Comparison of ENCODE assay signal across 3 cellular contexts in the genomic region with DNA sequence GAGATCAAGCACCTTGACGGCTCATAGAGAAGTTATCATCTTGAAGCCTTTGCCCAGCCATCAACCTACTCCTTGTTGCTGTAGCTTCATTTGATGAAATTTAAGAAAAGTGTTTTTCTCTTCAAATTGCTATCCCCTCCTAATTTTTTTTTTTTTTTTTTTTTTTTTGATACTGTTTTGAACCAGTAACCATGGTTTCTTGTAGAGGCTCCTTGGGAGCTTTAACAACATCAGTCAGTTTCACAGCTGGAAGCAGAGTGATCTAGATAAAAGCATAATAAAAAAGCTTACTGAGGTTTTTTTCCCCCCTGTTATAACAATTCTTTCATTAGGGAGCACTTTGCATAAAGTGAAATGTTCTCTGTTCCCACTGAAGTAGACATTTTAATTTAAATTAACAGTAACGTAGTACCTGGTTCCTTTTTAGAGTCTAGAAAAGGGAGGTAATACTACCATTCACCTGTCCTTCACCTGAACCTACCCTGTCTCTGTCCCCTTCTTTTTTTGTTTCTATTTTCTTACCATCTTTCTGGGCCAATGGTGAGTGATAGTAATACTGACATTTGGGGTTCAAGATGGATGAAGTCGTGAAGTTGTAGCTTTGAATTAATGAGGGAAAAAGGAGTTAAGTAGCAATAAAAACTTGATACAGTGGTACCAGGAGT.
A peak's percentile ranks its signal among the peaks of the same experiment; 100 is the strongest.
TF ChIP-seq lines count a peak whose summit lies in the region.

No MANE protein-coding gene starts in this region.

TF ChIP-seq in GM23338, 12 proteins besides CTCF, POLR2A, EP300 and RAD21:
- no peak for TF ChIP-seq ZNF331 (CRISPR knock-in tag; IDR thresholded peaks at IDR 0.05; ENCODE audit: low read depth)
- no peak for TF ChIP-seq JUNB (IDR thresholded peaks at IDR 0.05; ENCODE audit: unreplicated experiment)
- no peak for TF ChIP-seq EZH2phosphoT487 (IDR thresholded peaks at IDR 0.05; ENCODE audit: unreplicated experiment)

TF ChIP-seq in HEK293T, 16 proteins besides CTCF, POLR2A, EP300 and RAD21:
- TF ChIP-seq ZNF384 (IDR thresholded peaks at IDR 0.05) (peak; percentile 88), FOXA1 (IDR thresholded peaks at IDR 0.05) (no peak)

TF ChIP-seq in H1, 55 proteins besides CTCF, POLR2A, EP300 and RAD21:
- TF ChIP-seq CEBPB (IDR thresholded peaks at IDR 0.05; ENCODE audit: low read depth, low read length): no peak
- TF ChIP-seq SP1 (IDR thresholded peaks at IDR 0.05; ENCODE audit: low read depth, low read length): 0 out of 2 replicates have a peak, but pooled peaks have one; percentile 28
- peak; percentile 61 for TF ChIP-seq NANOG (IDR thresholded peaks at IDR 0.05; ENCODE audit: insufficient read depth, low read depth, low read length, poor library complexity, severe bottlenecking)
- no peak for TF ChIP-seq POLR2AphosphoS5 (IDR thresholded peaks at IDR 0.05; ENCODE audit: low read depth, low read length)
- TF ChIP-seq KDM4A (IDR thresholded peaks at IDR 0.05; ENCODE audit: low read depth, low read length, severe bottlenecking): no peak
- TF ChIP-seq TCF12 (IDR thresholded peaks at IDR 0.05; ENCODE audit: low read depth, low read length): no peak
- TF ChIP-seq MAFK (IDR thresholded peaks at IDR 0.05; ENCODE audit: low read depth, low read length): no peak
- TF ChIP-seq BRCA1 (IDR thresholded peaks at IDR 0.05; ENCODE audit: low read depth, low read length): no peak
- TF ChIP-seq NRF1 (IDR thresholded peaks at IDR 0.05; ENCODE audit: low read depth, low read length): no peak
- TF ChIP-seq CBX5 (IDR thresholded peaks at IDR 0.05; ENCODE audit: low read depth, low read length): no peak
- TF ChIP-seq SIN3A (conservative IDR thresholded peaks at IDR 0.05 in 1 of 2, IDR thresholded peaks at IDR 0.05 in 1 of 2; ENCODE audit: low read depth in 1 of 2, low read length in 2 of 2): no peak
- no peak for TF ChIP-seq HDAC2 (IDR thresholded peaks at IDR 0.05; ENCODE audit: borderline replicate concordance in 1 of 2, low read depth in 2 of 2, low read length in 2 of 2)
- no peak for TF ChIP-seq RBBP5 (IDR thresholded peaks at IDR 0.05; ENCODE audit: borderline replicate concordance, low read depth, low read length)
- TF ChIP-seq, protein P1, sequence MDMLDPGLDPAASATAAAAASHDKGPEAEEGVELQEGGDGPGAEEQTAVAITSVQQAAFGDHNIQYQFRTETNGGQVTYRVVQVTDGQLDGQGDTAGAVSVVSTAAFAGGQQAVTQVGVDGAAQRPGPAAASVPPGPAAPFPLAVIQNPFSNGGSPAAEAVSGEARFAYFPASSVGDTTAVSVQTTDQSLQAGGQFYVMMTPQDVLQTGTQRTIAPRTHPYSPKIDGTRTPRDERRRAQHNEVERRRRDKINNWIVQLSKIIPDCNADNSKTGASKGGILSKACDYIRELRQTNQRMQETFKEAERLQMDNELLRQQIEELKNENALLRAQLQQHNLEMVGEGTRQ (IDR thresholded peaks at IDR 0.05; ENCODE audit: low read length): no peak
